ENCODE assay signal across 23 cellular contexts in the genomic region with DNA sequence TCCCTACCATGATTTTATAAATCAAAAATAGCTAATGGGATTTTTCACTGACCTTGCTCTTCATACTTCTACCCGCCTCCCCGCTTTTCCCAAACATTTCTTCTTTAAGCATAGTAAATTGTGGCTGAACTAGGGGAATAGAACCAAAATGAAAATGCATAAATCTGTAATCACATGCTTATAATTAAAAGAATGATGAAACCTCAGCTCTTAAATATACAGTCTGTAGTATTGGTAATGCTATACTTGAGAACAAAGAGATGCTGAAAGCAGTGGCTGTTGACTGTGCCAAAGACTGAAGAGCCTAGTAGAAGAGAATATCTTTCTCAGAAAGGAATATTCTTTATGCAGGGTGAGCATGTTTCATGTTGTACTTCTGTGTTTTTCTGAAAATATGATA.
"Had no signal": no experiment of that assay in that cellular context is flagged by ENCODE, and none has a peak within 500 bp of the region (broad histone marks: within the 10 kb centered on the region; RNA-seq: fewer than 3 reads in every experiment).

No MANE protein-coding gene starts in this region.

- DNase-seq: IMR-90; Karpas-422; KG1; MG63; NCI-H1092; NCI-H1105 treated with DMSO at 0.1 percent for 48 hours; NCI-H1417 treated with DMSO at 0.1 percent for 48 hours; NCI-H146; NCI-H1694 treated with DMSO at 0.1 percent for 48 hours; NCI-H1930; NCI-H2081; NCI-H2171 treated with DMSO at 0.1 percent for 48 hours; NCI-H345; NCI-H446 treated with DMSO at 0.1 percent for 48 hours; NCI-H510A treated with DMSO at 0.1 percent for 48 hours; NCI-H526; NK-92 treated with Interleukin-12 subunit alpha and Interleukin-12 subunit beta, amount 100 ng/mL, for 24 hours; PC-3; SHP77; SK-N-SH; SW 1271; T-cell had no signal

- H3K27ac ChIP-seq: RWPE1 had no signal

- H3K4me3 ChIP-seq: MG63 had no signal
